ENCODE assay signal across 8 cellular contexts in genomic region chr14:25400607-25401206, GRCh38.
A peak's percentile ranks its signal among the peaks of the same experiment; 100 is the strongest.
DNase-seq lines count a peak whose midpoint lies in the region; ATAC-seq and TF ChIP-seq lines count a peak whose summit lies in the region.

No MANE protein-coding gene starts in this region.

- H4K20me1 ChIP-seq in GM23338 (replicated peaks; ENCODE audit: insufficient read depth): no peaks in the 10 kb centered on the region
- no peaks in the 10 kb centered on the region for H4K20me1 ChIP-seq in neural progenitor cell (ENCODE audit: low read depth)

- H3K4me3 ChIP-seq in GM23338 (no peak overlapping the region), neural progenitor cell (no peak overlapping the region)

- H3K36me3 ChIP-seq in GM23338 (ENCODE audit: insufficient read depth): no peaks in the 10 kb centered on the region
- H3K36me3 ChIP-seq in neural progenitor cell: no peaks in the 10 kb centered on the region

- H3K36me3 Mint-ChIP-seq in GM23338 (ENCODE audit: low read depth) (no peaks in the 10 kb centered on the region), neural progenitor cell (no peaks in the 10 kb centered on the region)

- no peak overlapping the region for H3K27ac ChIP-seq in GM23338 (ENCODE audit: low read depth)
- H3K27ac ChIP-seq in neural progenitor cell: no peak overlapping the region

- ATAC-seq in GM23338: peak; percentile 65
- no peak for ATAC-seq in HG03520 (IDR thresholded peaks at IDR 0.05; ENCODE audit: unreplicated experiment)

- no peak overlapping the region for H3K4me3 Mint-ChIP-seq in GM23338
- H3K4me3 Mint-ChIP-seq in neural progenitor cell: no peak overlapping the region

- no peak overlapping the region for H2AFZ ChIP-seq in GM23338
- H2AFZ ChIP-seq in neural progenitor cell (replicated peaks): no peak overlapping the region

- no peaks in the 10 kb centered on the region for H3K9me3 ChIP-seq in neural progenitor cell (ENCODE audit: low read depth)

- peaks cover 3% of the 10 kb centered on the region; the same call in 1 of the 3 replicates for H3K4me1 Mint-ChIP-seq in GM23338
- H3K4me1 Mint-ChIP-seq in neural progenitor cell: peaks cover 6% of the 10 kb centered on the region

- TF ChIP-seq CTCF in GM23338 (conservative IDR thresholded peaks at IDR 0.05; ENCODE audit: low read depth in 2 of 2) (peak; percentile 72 to 78), neural progenitor cell (IDR thresholded peaks at IDR 0.05) (peak; percentile 81)

- DNase-seq in Daoy (ENCODE audit: low read depth) (peak; percentile 20), GM23338 (ENCODE audit: low spot score) (peak; percentile 83), NCI-H1417 (lab: John Stamatoyannopoulos, UW) (peak; percentile 35 to 81 (median 67)), SKM-1 treated with dmso at 0.1 percent for 144 hours (lab: John Stamatoyannopoulos, UW; ENCODE audit: unreplicated experiment) (peak; percentile 17), erythroblast (lab: John Stamatoyannopoulos, UW) (peak; percentile 24 to 56), neural progenitor cell (ENCODE audit: low spot score) (peak; percentile 67), cerebellar nuclear complex (lab: John Stamatoyannopoulos, UW) (no peak)

- H3K27me3 ChIP-seq in GM23338 (ENCODE audit: insufficient read depth) (no peaks in the 10 kb centered on the region), neural progenitor cell (peaks cover 20% of the 10 kb centered on the region)

- H3K4me2 ChIP-seq in GM23338 (no peak overlapping the region), neural progenitor cell (no peak overlapping the region)

- TF ChIP-seq POLR2A in erythroblast (IDR thresholded peaks at IDR 0.05; ENCODE audit: low read length): no peak

- H3K9ac ChIP-seq in neural progenitor cell: no peak overlapping the region

- H3K4me1 ChIP-seq in GM23338 (ENCODE audit: insufficient read depth) (peaks cover 2% of the 10 kb centered on the region; the same call in 1 of the 2 replicates), neural progenitor cell (no peaks in the 10 kb centered on the region)

- H3K27me3 Mint-ChIP-seq in GM23338 (ENCODE audit: insufficient read depth, low read depth, poor library complexity): no peaks in the 10 kb centered on the region
- H3K27me3 Mint-ChIP-seq in neural progenitor cell (ENCODE audit: insufficient read depth, low read depth): no peaks in the 10 kb centered on the region

- H3K79me2 ChIP-seq in GM23338 (replicated peaks; ENCODE audit: insufficient read depth) (no peaks in the 10 kb centered on the region), neural progenitor cell (ENCODE audit: low read depth) (no peaks in the 10 kb centered on the region)

- H3K9me2 ChIP-seq in GM23338 (ENCODE audit: insufficient read depth): no peaks in the 10 kb centered on the region

- H3K27ac Mint-ChIP-seq in GM23338 (no peak overlapping the region), neural progenitor cell (no peak overlapping the region)

- H3F3A ChIP-seq in GM23338 (replicated peaks; ENCODE audit: low read depth) (no peaks in the 10 kb centered on the region), neural progenitor cell (ENCODE audit: low read depth) (no peaks in the 10 kb centered on the region)

- H3K9me3 Mint-ChIP-seq in GM23338: no peaks in the 10 kb centered on the region
- H3K9me3 Mint-ChIP-seq in neural progenitor cell: no peaks in the 10 kb centered on the region

TF ChIP-seq in GM23338, 12 proteins besides CTCF, POLR2A, EP300 and RAD21:
- TF ChIP-seq ZNF114 (CRISPR knock-in tag; IDR thresholded peaks at IDR 0.05) (no peak), EZH2phosphoT487 (IDR thresholded peaks at IDR 0.05; ENCODE audit: unreplicated experiment) (no peak)

Comparison
In these comparisons a context has a peak if more than half of its experiments do, and no peak if none do; other contexts are left out.
1. DNase-seq: peak in Daoy (single experiment), GM23338 (single experiment), NCI-H1417 (3 of 3), SKM-1 treated with dmso at 0.1 percent for 144 hours (single experiment), erythroblast (2 of 2) and neural progenitor cell (single experiment); none in cerebellar nuclear complex (0 of 2).